Comparison of ENCODE assay signal across 18 cellular contexts in the genomic region with DNA sequence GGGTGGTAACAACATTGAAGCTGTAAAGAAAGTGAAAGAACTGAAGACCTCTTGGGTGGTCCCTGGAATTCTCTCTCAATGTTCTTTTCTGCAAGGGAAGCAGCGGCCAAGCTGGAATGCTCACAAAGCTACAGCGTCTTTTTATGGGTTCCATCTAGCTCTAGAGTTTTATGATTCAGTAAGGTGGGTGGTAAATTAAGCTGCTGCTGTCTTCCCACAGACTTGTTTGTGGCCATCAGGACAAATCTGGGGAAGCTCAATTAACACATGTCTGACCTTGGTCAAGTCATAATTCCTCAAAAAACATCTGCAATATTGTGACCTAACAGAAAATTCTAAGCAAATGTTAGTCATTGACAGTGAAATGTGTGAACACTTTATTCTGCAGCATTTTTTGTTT.
DNase-seq lines count a peak whose midpoint lies in the region; ATAC-seq, FAIRE-seq and TF ChIP-seq lines count a peak whose summit lies in the region.
"Had no signal": no experiment of that assay in that cellular context is flagged by ENCODE, and none has a peak within 500 bp of the region (broad histone marks: within the 10 kb centered on the region; RNA-seq: fewer than 3 reads in every experiment).

No MANE protein-coding gene starts in this region.

- peak; percentile 89 for FAIRE-seq in H54 (lab: Jason Lieb, UNC)
- no peak for FAIRE-seq in astrocyte (lab: Jason Lieb, UNC)
- FAIRE-seq: HepG2 had no signal

- H3K27ac ChIP-seq in astrocyte (ENCODE audit: low read depth, low read length) = peak overlapping the region; percentile 51
- H3K27ac ChIP-seq in PC-9 = no peak overlapping the region
- no peak overlapping the region for H3K27ac ChIP-seq in CD4-positive, alpha-beta T cell (ENCODE audit: low read depth, low read length)
- H3K27ac ChIP-seq in effector memory CD4-positive, alpha-beta T cell (ENCODE audit: insufficient read depth, low read length, poor library complexity, severe bottlenecking) = no peak overlapping the region
- H3K27ac ChIP-seq: suprapubic skin had no signal

- no peaks in the 10 kb centered on the region for H3K9me2 ChIP-seq in PC-9 (ENCODE audit: insufficient read depth)

- H2AFZ ChIP-seq in astrocyte (ENCODE audit: low read depth, low read length) (no peak overlapping the region), PC-9 (no peak overlapping the region)

- H3K4me1 ChIP-seq in astrocyte (ENCODE audit: insufficient read depth, low read length) (peaks cover 51% of the 10 kb centered on the region), PC-9 (replicated peaks; ENCODE audit: insufficient read depth) (peaks cover 21% of the 10 kb centered on the region)
- peaks cover 9% of the 10 kb centered on the region for H3K4me1 ChIP-seq in effector memory CD4-positive, alpha-beta T cell (ENCODE audit: control insufficient read depth, insufficient read depth, low read length, poor library complexity, severe bottlenecking)

- ATAC-seq in CD4-positive, alpha-beta T cell (ENCODE audit: poor library complexity) = no peak
- ATAC-seq: HepG2 had no signal

- H3K4me2 ChIP-seq in astrocyte (ENCODE audit: low read length) (peak overlapping the region; percentile 61), PC-9 (no peak overlapping the region)

- H3K36me3 ChIP-seq in astrocyte (ENCODE audit: insufficient read depth, low read length) (no peaks in the 10 kb centered on the region), PC-9 (ENCODE audit: low read depth) (no peaks in the 10 kb centered on the region)
- no peaks in the 10 kb centered on the region for H3K36me3 ChIP-seq in effector memory CD4-positive, alpha-beta T cell (ENCODE audit: control insufficient read depth, insufficient read depth, low read length)
- H3K36me3 ChIP-seq: suprapubic skin had no signal

- no peaks in the 10 kb centered on the region for H3K27me3 ChIP-seq in astrocyte (ENCODE audit: insufficient read depth, low read length)
- H3K27me3 ChIP-seq in PC-9 (ENCODE audit: insufficient read depth, low read depth) = no peaks in the 10 kb centered on the region
- H3K27me3 ChIP-seq in CD4-positive, alpha-beta T cell (ENCODE audit: control insufficient read depth, insufficient read depth, low read length) = no peaks in the 10 kb centered on the region
- no peaks in the 10 kb centered on the region for H3K27me3 ChIP-seq in effector memory CD4-positive, alpha-beta T cell (replicated peaks; ENCODE audit: control insufficient read depth, insufficient read depth, low read length, poor library complexity, severe bottlenecking)
- H3K27me3 ChIP-seq: suprapubic skin had no signal

- H3K4me3 ChIP-seq in astrocyte (ENCODE audit: insufficient read depth, low read depth, low read length) = peak overlapping the region; percentile 4
- H3K4me3 ChIP-seq in PC-9 = no peak overlapping the region
- no peak overlapping the region for H3K4me3 ChIP-seq in effector memory CD4-positive, alpha-beta T cell (ENCODE audit: insufficient read depth, low read depth, low read length, poor library complexity, severe bottlenecking)
- H3K4me3 ChIP-seq: suprapubic skin had no signal

- H3K4me1 Mint-ChIP-seq in astrocyte (ENCODE audit: low read depth, unreplicated experiment) (peaks cover 65% of the 10 kb centered on the region), mesothelial cell of epicardium (peaks cover 40% of the 10 kb centered on the region)
- peaks cover 70% of the 10 kb centered on the region for H3K4me1 Mint-ChIP-seq in CD4-positive, alpha-beta T cell (ENCODE audit: low read depth)

- H3K4me3 Mint-ChIP-seq in astrocyte (ENCODE audit: unreplicated experiment) = no peak overlapping the region
- H3K4me3 Mint-ChIP-seq in mesothelial cell of epicardium = no peak overlapping the region
- H3K4me3 Mint-ChIP-seq in CD4-positive, alpha-beta T cell = no peak overlapping the region
- H3K4me3 Mint-ChIP-seq: memory B cell had no signal

- H3K9ac ChIP-seq in astrocyte (ENCODE audit: low read length) = peak overlapping the region; percentile 24

- H3K79me2 ChIP-seq in astrocyte (ENCODE audit: insufficient read depth, low read length) (peaks cover 92% of the 10 kb centered on the region), PC-9 (ENCODE audit: low read depth) (peaks cover 96% of the 10 kb centered on the region)

- peaks cover 18% of the 10 kb centered on the region for H3F3A ChIP-seq in PC-9 (ENCODE audit: insufficient read depth, low read depth)

- no TSS peak for BruUV-seq in PC-9 (replicated peaks; lab: Mats Ljungman, UMichigan)

- TF ChIP-seq POLR2A in H54 (IDR thresholded peaks at IDR 0.05; ENCODE audit: low read depth, low read length) = no peak

- DNase-seq in A172 (ENCODE audit: low spot score) (peak; percentile 38), H54 (ENCODE audit: insufficient read length, low spot score) (no peak), astrocyte (ENCODE audit: low read depth) (peak; percentile 75), mesothelial cell of epicardium (ENCODE audit: low spot score in 2 of 2, unreplicated experiment in 2 of 2) (no peak), NCI-H1092 treated with DMSO at 0.1 percent for 48 hours (lab: John Stamatoyannopoulos, UW) (no peak), PC-9 (no peak)
- DNase-seq in CD4-positive, alpha-beta T cell = no peak
- DNase-seq in effector memory CD4-positive, alpha-beta T cell = no peak
- DNase-seq: activated CD4-positive, CD25-positive, alpha-beta regulatory T cell treated with anti-CD3 and anti-CD28 coated beads, Interleukin-2, amount 50 U/mL, for 72 hours; activated T-cell treated with anti-CD3 and anti-CD28 coated beads for 4 hours; amygdala; DMS 273 treated with DMSO at 0.1 percent for 48 hours; NCI-H1417; NCI-H446; T-helper 1 cell had no signal

- H3K9me3 ChIP-seq in astrocyte (ENCODE audit: insufficient read depth, low read depth, low read length) (no peaks in the 10 kb centered on the region), PC-9 (ENCODE audit: insufficient read depth, low read depth) (peaks cover 6% of the 10 kb centered on the region; the same call in 1 of the 2 replicates)
- H3K9me3 ChIP-seq in CD4-positive, alpha-beta T cell (ENCODE audit: control insufficient read depth, low read length) = no peaks in the 10 kb centered on the region
- no peaks in the 10 kb centered on the region for H3K9me3 ChIP-seq in effector memory CD4-positive, alpha-beta T cell (ENCODE audit: control insufficient read depth, low read length)
- H3K9me3 ChIP-seq: suprapubic skin had no signal

- intact Hi-C loops in PC-9 (cut with micrococcal nuclease; ENCODE audit: unreplicated experiment) = no loop called here
- intact Hi-C loops in CD4-positive, alpha-beta T cell (cut with DNase I, micrococcal nuclease) = no loop called here

- peak overlapping the region; percentile 83 for H3K27ac Mint-ChIP-seq in astrocyte (ENCODE audit: unreplicated experiment)
- H3K27ac Mint-ChIP-seq in mesothelial cell of epicardium = peak overlapping the region; percentile 55
- no peak overlapping the region for H3K27ac Mint-ChIP-seq in CD4-positive, alpha-beta T cell
- H3K27ac Mint-ChIP-seq: memory B cell had no signal

- peaks cover 83% of the 10 kb centered on the region for H4K20me1 ChIP-seq in astrocyte (ENCODE audit: insufficient read depth, low read length)
- H4K20me1 ChIP-seq in PC-9 (ENCODE audit: insufficient read depth) = peaks cover 30% of the 10 kb centered on the region

- CTCF ChIA-PET in PC-9 (lab: Charles Lee) = no interaction called here
- CTCF ChIA-PET in CD4-positive, alpha-beta T cell (lab: Charles Lee) = no interaction called here

- peaks cover 3% of the 10 kb centered on the region for H3K36me3 Mint-ChIP-seq in astrocyte (ENCODE audit: low read depth, unreplicated experiment)
- H3K36me3 Mint-ChIP-seq in mesothelial cell of epicardium = no peaks in the 10 kb centered on the region
- H3K36me3 Mint-ChIP-seq in CD4-positive, alpha-beta T cell (ENCODE audit: low read depth) = no peaks in the 10 kb centered on the region
- H3K36me3 Mint-ChIP-seq: memory B cell had no signal

- H3K9me3 Mint-ChIP-seq in astrocyte (ENCODE audit: unreplicated experiment) (no peaks in the 10 kb centered on the region), mesothelial cell of epicardium (no peaks in the 10 kb centered on the region)
- H3K9me3 Mint-ChIP-seq in CD4-positive, alpha-beta T cell = no peaks in the 10 kb centered on the region
- H3K9me3 Mint-ChIP-seq: memory B cell had no signal

- no peaks in the 10 kb centered on the region for H3K27me3 Mint-ChIP-seq in astrocyte (ENCODE audit: low read depth, unreplicated experiment)
- H3K27me3 Mint-ChIP-seq in mesothelial cell of epicardium (ENCODE audit: low read depth) = no peaks in the 10 kb centered on the region
- H3K27me3 Mint-ChIP-seq in CD4-positive, alpha-beta T cell = no peaks in the 10 kb centered on the region
- H3K27me3 Mint-ChIP-seq: memory B cell had no signal

- no peak for TF ChIP-seq CTCF in astrocyte (IDR thresholded peaks at IDR 0.05; ENCODE audit: insufficient read depth, low read depth, low read length)
- TF ChIP-seq CTCF in mesothelial cell of epicardium (IDR thresholded peaks at IDR 0.05; ENCODE audit: unreplicated experiment) = no peak
- no peak for TF ChIP-seq CTCF in PC-9 (conservative IDR thresholded peaks at IDR 0.05)
- no peak for TF ChIP-seq CTCF in CD4-positive, alpha-beta T cell (IDR thresholded peaks at IDR 0.05)

- POLR2A ChIA-PET in PC-9 (lab: Charles Lee; ENCODE audit: unreplicated experiment) = no interaction called here
- POLR2A ChIA-PET in CD4-positive, alpha-beta T cell (lab: Charles Lee) = no interaction called here

Comparison
In these comparisons a context has a peak if more than half of its experiments do, and no peak if none do; other contexts are left out.
1. DNase-seq: peak in A172 (single experiment) and astrocyte (single experiment); none in H54 (single experiment), mesothelial cell of epicardium (0 of 2), NCI-H1092 treated with DMSO at 0.1 percent for 48 hours (single experiment), PC-9 (0 of 2), CD4-positive, alpha-beta T cell (0 of 10) and effector memory CD4-positive, alpha-beta T cell (0 of 3).